11 cellular contexts compared by ENCODE assay signal in the genomic region with DNA sequence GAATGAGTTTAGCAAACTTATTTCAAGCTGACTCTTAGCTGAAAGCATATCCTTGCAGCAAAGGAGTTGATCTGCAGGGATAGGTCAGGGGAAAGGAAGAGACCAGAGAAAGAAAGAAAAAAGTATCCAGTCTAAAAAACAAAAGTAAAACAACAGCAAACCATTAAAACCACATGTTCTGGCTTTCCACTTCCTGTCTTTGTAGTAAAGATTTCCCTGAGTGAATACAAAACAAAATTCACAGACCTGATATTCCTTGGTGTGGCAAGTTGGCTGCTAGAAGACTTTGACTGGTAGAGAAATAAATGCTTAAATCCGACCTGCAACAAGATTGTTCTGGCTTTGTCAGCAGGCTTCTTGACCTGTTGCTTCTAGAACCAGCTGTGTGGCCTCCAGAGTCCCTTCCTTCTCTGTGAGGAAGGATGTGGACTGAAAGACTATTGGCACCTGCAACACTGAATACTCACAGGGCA. TPM values are rescaled to one million over a fixed set of nuclear protein-coding genes. Genes with fewer than 3 reads are reported as not detected.
DNase-seq lines count a peak whose midpoint lies in the region; ATAC-seq and TF ChIP-seq lines count a peak whose summit lies in the region.
"Had no signal": no experiment of that assay in that cellular context is flagged by ENCODE, and none has a peak within 500 bp of the region (broad histone marks: within the 10 kb centered on the region; RNA-seq: fewer than 3 reads in every experiment).

No MANE protein-coding gene starts in this region.

- no peaks in the 10 kb centered on the region for H3K27me3 ChIP-seq in CD8-positive, alpha-beta T cell (ENCODE audit: insufficient read depth, low read length)
- no peaks in the 10 kb centered on the region for H3K27me3 ChIP-seq in HL-60 (ENCODE audit: insufficient read depth, poor library complexity, severe bottlenecking)
- no peaks in the 10 kb centered on the region for H3K27me3 ChIP-seq in tibial nerve
- H3K27me3 ChIP-seq: ovary, upper lobe of left lung had no signal

- intact Hi-C loops in CD8-positive, alpha-beta T cell (cut with DNase I, micrococcal nuclease): loop anchor here in 1 of 2 experiments (1.0 kb wide), 2 partner anchors 23 to 92 kb away; no protein-coding TSS in a partner anchor
- intact Hi-C loops in activated T-helper 1 cell treated with anti-CD3 and anti-CD28 coated beads, Interleukin-12 subunit alpha, Interleukin-12 subunit beta, Interleukin-2, Interleukin-4 antibody, amounts not matched to agents 30 ng/mL and 10 ng/mL and 1 ng/mL, durations not matched to agents 14 hours and 24 hours and 36 hours (cut with micrococcal nuclease): loop anchor here (1.0 to 5.0 kb wide), 2 partner anchors 12 to 54 kb away; partner anchors contain the start of gene PAQR8

- H3K27ac ChIP-seq in CD8-positive, alpha-beta T cell (ENCODE audit: low read depth, low read length): peak overlapping the region; percentile 2
- peak overlapping the region; percentile 61 for H3K27ac ChIP-seq in HL-60 (replicated peaks)
- H3K27ac ChIP-seq in tibial nerve: peak overlapping the region in 2 of 4 donors; percentile 2 to 6
- H3K27ac ChIP-seq: ovary had no signal

- WGBS in tibial nerve, 2 donors: 45 to 53% methylated on average over 1 of the region's 1 CpG

- peak overlapping the region; percentile 76 for H3K4me3 Mint-ChIP-seq in CD8-positive, alpha-beta T cell
- peak overlapping the region; percentile 53 for H3K4me3 Mint-ChIP-seq in activated T-helper 1 cell treated with anti-CD3 and anti-CD28 coated beads, Interleukin-12 subunit alpha, Interleukin-12 subunit beta, Interleukin-2, Interleukin-4 antibody, amounts not matched to agents 30 ng/mL and 10 ng/mL and 1 ng/mL, durations not matched to agents 14 hours and 24 hours and 36 hours
- peak overlapping the region; percentile 41 to 92 (median 82) for H3K4me3 Mint-ChIP-seq in naive B cell

- H3K27ac Mint-ChIP-seq in CD8-positive, alpha-beta T cell: peak overlapping the region; percentile 96
- H3K27ac Mint-ChIP-seq in activated T-helper 1 cell treated with anti-CD3 and anti-CD28 coated beads, Interleukin-12 subunit alpha, Interleukin-12 subunit beta, Interleukin-2, Interleukin-4 antibody, amounts not matched to agents 30 ng/mL and 10 ng/mL and 1 ng/mL, durations not matched to agents 14 hours and 24 hours and 36 hours: peak overlapping the region; percentile 40
- H3K27ac Mint-ChIP-seq in naive B cell: peak overlapping the region; percentile 73 to 99 (median 96)

- peaks cover 73% of the 10 kb centered on the region for H3K4me1 ChIP-seq in CD8-positive, alpha-beta T cell (ENCODE audit: insufficient read depth, low read length)
- peaks cover 0 to 58% (median 31%) of the 10 kb centered on the region in 4 donors for H3K4me1 ChIP-seq in tibial nerve

- TF ChIP-seq CTCF in CD8-positive, alpha-beta T cell (IDR thresholded peaks at IDR 0.05): no peak
- TF ChIP-seq CTCF in HL-60 (IDR thresholded peaks at IDR 0.05; ENCODE audit: insufficient read depth, low read length) (no peak), tibial nerve (IDR thresholded peaks at IDR 0.05) (no peak)

- POLR2A ChIA-PET in CD8-positive, alpha-beta T cell (lab: Charles Lee): interaction anchor here (0.9 to 2.2 kb wide), 8 partner anchors 15 to 89 kb away, joined by 3 to 17 read pairs (median 4); partner anchors contain the start of genes MCM3 and PAQR8

- ATAC-seq in CD8-positive, alpha-beta T cell: peak; percentile 24
- ATAC-seq in naive B cell (ENCODE audit: low read depth in 2 of 2): no peak
- no peak for ATAC-seq in GM19455 (IDR thresholded peaks at IDR 0.05; ENCODE audit: unreplicated experiment)
- no peak for ATAC-seq in GM18868 (IDR thresholded peaks at IDR 0.05; ENCODE audit: unreplicated experiment)

- peak in 1 of 7 experiments; percentile 62 for DNase-seq in CD8-positive, alpha-beta T cell
- DNase-seq in HL-60 (ENCODE audit: low read depth in 1 of 2, low spot score in 1 of 2): peak in 1 of 2 experiments; percentile 55
- no peak for DNase-seq in activated T-helper 1 cell treated with anti-CD3 and anti-CD28 coated beads, Interleukin-12 subunit alpha, Interleukin-12 subunit beta, Interleukin-2, Interleukin-4 antibody, amounts not matched to agents 30 ng/mL and 10 ng/mL and 1 ng/mL, durations not matched to agents 14 hours and 24 hours and 36 hours (ENCODE audit: low spot score)
- peak; percentile 40 for DNase-seq in naive B cell
- no peak for DNase-seq in DMS153 treated with DMSO at 0.1 percent for 48 hours (lab: John Stamatoyannopoulos, UW; ENCODE audit: unreplicated experiment)
- DNase-seq in tibial nerve (ENCODE audit: low spot score in 2 of 2): no peak
- DNase-seq: NCI-H1694 treated with DMSO at 0.1 percent for 48 hours, ovary, upper lobe of left lung had no signal

- H3K27me3 Mint-ChIP-seq in CD8-positive, alpha-beta T cell (ENCODE audit: low read depth): no peaks in the 10 kb centered on the region
- H3K27me3 Mint-ChIP-seq in activated T-helper 1 cell treated with anti-CD3 and anti-CD28 coated beads, Interleukin-12 subunit alpha, Interleukin-12 subunit beta, Interleukin-2, Interleukin-4 antibody, amounts not matched to agents 30 ng/mL and 10 ng/mL and 1 ng/mL, durations not matched to agents 14 hours and 24 hours and 36 hours (ENCODE audit: insufficient read depth): no peaks in the 10 kb centered on the region
- no peaks in the 10 kb centered on the region for H3K27me3 Mint-ChIP-seq in naive B cell

- no peaks in the 10 kb centered on the region for H3K9me3 ChIP-seq in CD8-positive, alpha-beta T cell (ENCODE audit: low read length)
- no peaks in the 10 kb centered on the region for H3K9me3 ChIP-seq in tibial nerve
- H3K9me3 ChIP-seq: ovary, upper lobe of left lung had no signal

- peak overlapping the region; percentile 18 for H3K4me3 ChIP-seq in CD8-positive, alpha-beta T cell (ENCODE audit: low read depth, low read length)
- H3K4me3 ChIP-seq in HL-60 (replicated peaks; ENCODE audit: insufficient read depth, low read length) (no peak overlapping the region), tibial nerve (no peak overlapping the region)
- H3K4me3 ChIP-seq: ovary had no signal

- H3K36me3 ChIP-seq in CD8-positive, alpha-beta T cell (ENCODE audit: insufficient read depth, low read length): no peaks in the 10 kb centered on the region
- no peaks in the 10 kb centered on the region for H3K36me3 ChIP-seq in tibial nerve
- H3K36me3 ChIP-seq: ovary, upper lobe of left lung had no signal

- TF ChIP-seq POLR2A in tibial nerve (IDR thresholded peaks at IDR 0.05): no peak

- H3K36me3 Mint-ChIP-seq in CD8-positive, alpha-beta T cell: no peaks in the 10 kb centered on the region
- no peaks in the 10 kb centered on the region for H3K36me3 Mint-ChIP-seq in activated T-helper 1 cell treated with anti-CD3 and anti-CD28 coated beads, Interleukin-12 subunit alpha, Interleukin-12 subunit beta, Interleukin-2, Interleukin-4 antibody, amounts not matched to agents 30 ng/mL and 10 ng/mL and 1 ng/mL, durations not matched to agents 14 hours and 24 hours and 36 hours (ENCODE audit: low read depth)
- no peaks in the 10 kb centered on the region for H3K36me3 Mint-ChIP-seq in naive B cell

- H3K4me1 Mint-ChIP-seq in CD8-positive, alpha-beta T cell (ENCODE audit: low read depth): peaks cover 81% of the 10 kb centered on the region
- peaks cover 47% of the 10 kb centered on the region for H3K4me1 Mint-ChIP-seq in activated T-helper 1 cell treated with anti-CD3 and anti-CD28 coated beads, Interleukin-12 subunit alpha, Interleukin-12 subunit beta, Interleukin-2, Interleukin-4 antibody, amounts not matched to agents 30 ng/mL and 10 ng/mL and 1 ng/mL, durations not matched to agents 14 hours and 24 hours and 36 hours (ENCODE audit: low read depth)
- H3K4me1 Mint-ChIP-seq in naive B cell: peaks cover 58 to 80% (median 68%) of the 10 kb centered on the region in 3 donors

- CTCF ChIA-PET in CD8-positive, alpha-beta T cell (lab: Charles Lee): interaction anchor here (1.0 to 3.8 kb wide), 11 partner anchors 9 to 92 kb away, joined by 3 to 31 read pairs (median 4); partner anchors contain the start of gene MCM3

- TF ChIP-seq EP300 in tibial nerve (IDR thresholded peaks at IDR 0.05): no peak

- no peaks in the 10 kb centered on the region for H3K9me3 Mint-ChIP-seq in CD8-positive, alpha-beta T cell
- H3K9me3 Mint-ChIP-seq in activated T-helper 1 cell treated with anti-CD3 and anti-CD28 coated beads, Interleukin-12 subunit alpha, Interleukin-12 subunit beta, Interleukin-2, Interleukin-4 antibody, amounts not matched to agents 30 ng/mL and 10 ng/mL and 1 ng/mL, durations not matched to agents 14 hours and 24 hours and 36 hours: no peaks in the 10 kb centered on the region
- H3K9me3 Mint-ChIP-seq in naive B cell: peaks cover 0 to 2% (median 0%) of the 10 kb centered on the region in 7 donors

RNA-seq across cellular contexts. Expression of gene MCM3, which starts 23.4 kb away (rescaled TPM):
- total RNA-seq in CD8-positive, alpha-beta T cell: 1 to 10 TPM; 6.2 to 6.8 TPM
- 212 and 214 TPM in 2 replicates for total RNA-seq in activated T-helper 1 cell treated with anti-CD3 and anti-CD28 coated beads, Interleukin-12 subunit alpha, Interleukin-12 subunit beta, Interleukin-2, Interleukin-4 antibody, amounts not matched to agents 30 ng/mL and 10 ng/mL and 1 ng/mL, durations not matched to agents 14 hours and 24 hours and 36 hours
- 10 to 100 TPM; 45.1 to 70.0 (median 57.3) TPM for polyA plus RNA-seq in naive B cell (ENCODE audit: low read depth in 6 of 6)
- 10 to 100 TPM; 33.2 to 67.1 (median 35.1) TPM for total RNA-seq in tibial nerve

RNA-seq across cellular contexts. Expression of gene PAQR8, which starts 54.0 kb away (rescaled TPM):
- total RNA-seq in CD8-positive, alpha-beta T cell: 1 to 10 TPM; 1.8 to 2.2 TPM
- total RNA-seq in activated T-helper 1 cell treated with anti-CD3 and anti-CD28 coated beads, Interleukin-12 subunit alpha, Interleukin-12 subunit beta, Interleukin-2, Interleukin-4 antibody, amounts not matched to agents 30 ng/mL and 10 ng/mL and 1 ng/mL, durations not matched to agents 14 hours and 24 hours and 36 hours: 2.5 and 2.8 TPM in 2 replicates
- polyA plus RNA-seq in naive B cell (ENCODE audit: low read depth in 6 of 6): 1 to 10 TPM; 2.4 to 6.2 (median 5.9) TPM
- total RNA-seq in tibial nerve: 10 to 100 TPM; 12.6 to 33.2 (median 22.3) TPM

Comparison
In these comparisons a context has a peak if more than half of its experiments do, and no peak if none do; other contexts are left out.
1. H3K27ac Mint-ChIP-seq: peak in every context shown above with its lines; median percentile 96 in CD8-positive, alpha-beta T cell; 96 in naive B cell; 40 in activated T-helper 1 cell treated with anti-CD3 and anti-CD28 coated beads, Interleukin-12 subunit alpha, Interleukin-12 subunit beta, Interleukin-2, Interleukin-4 antibody, amounts not matched to agents 30 ng/mL and 10 ng/mL and 1 ng/mL, durations not matched to agents 14 hours and 24 hours and 36 hours.
2. RNA of gene MCM3, which starts 23.4 kb away (total RNA-seq): 212 to 214 TPM in activated T-helper 1 cell treated with anti-CD3 and anti-CD28 coated beads, Interleukin-12 subunit alpha, Interleukin-12 subunit beta, Interleukin-2, Interleukin-4 antibody, amounts not matched to agents 30 ng/mL and 10 ng/mL and 1 ng/mL, durations not matched to agents 14 hours and 24 hours and 36 hours and 33.2 to 67.1 TPM in tibial nerve; 6.2 to 6.8 TPM in CD8-positive, alpha-beta T cell; every median in the first group is over 4 times any median in the second.
3. Peak in every context shown above with its lines, with median percentiles within 50 percentile points of each other: H3K4me3 Mint-ChIP-seq.